Comparison of ENCODE assay signal across 1 cellular context in the genomic region with DNA sequence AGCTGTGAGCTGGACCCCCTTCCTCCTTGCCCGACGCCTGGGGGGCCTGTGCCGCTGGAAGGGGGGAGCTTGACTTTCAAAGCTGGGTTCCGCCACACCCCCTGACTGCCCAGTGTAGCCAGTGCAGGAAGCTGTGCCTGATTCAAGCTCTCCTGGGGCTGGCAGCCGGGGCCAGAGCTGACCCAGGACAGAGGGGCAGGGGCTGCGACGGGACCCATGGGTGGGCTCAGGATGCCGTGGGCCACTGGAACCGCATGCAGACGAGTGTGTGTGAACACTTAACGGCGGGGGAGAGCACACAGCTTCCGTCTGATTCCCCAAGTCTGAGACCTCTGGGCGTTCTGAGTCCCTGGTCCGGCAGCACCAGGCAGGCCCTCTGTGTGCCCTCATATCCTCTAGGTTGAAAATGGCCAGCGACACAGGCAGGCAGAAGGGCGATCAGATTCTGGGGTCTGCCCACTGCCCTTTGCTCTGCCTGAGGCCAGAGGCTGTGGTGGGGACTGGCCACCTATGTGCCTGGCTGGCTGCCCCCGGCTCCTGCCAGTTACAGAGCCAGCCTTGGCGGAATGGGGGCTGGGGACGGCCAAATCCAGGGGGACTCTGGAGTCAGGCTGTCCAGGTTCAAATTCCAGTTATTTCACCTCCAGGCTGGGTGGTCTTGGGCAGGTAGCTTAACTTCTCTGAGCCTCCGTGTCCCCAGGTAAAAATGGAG.
TF ChIP-seq lines count a peak whose summit lies in the region.

No MANE protein-coding gene starts in this region.

TF ChIP-seq in IMR-90, 13 proteins besides CTCF, POLR2A, EP300 and RAD21:
- TF ChIP-seq SMC3 (IDR thresholded peaks at IDR 0.05; ENCODE audit: low read depth, low read length) (no peak), NFE2L2 (IDR thresholded peaks at IDR 0.05; ENCODE audit: low read depth, low read length) (no peak), RFX5 (IDR thresholded peaks at IDR 0.05; ENCODE audit: low read depth, low read length) (no peak), MAZ (IDR thresholded peaks at IDR 0.05; ENCODE audit: borderline replicate concordance, low read depth, low read length) (no peak), BHLHE40 (IDR thresholded peaks at IDR 0.05; ENCODE audit: low read depth, low read length) (no peak)
